16 cellular contexts compared by ENCODE assay signal in the genomic region with DNA sequence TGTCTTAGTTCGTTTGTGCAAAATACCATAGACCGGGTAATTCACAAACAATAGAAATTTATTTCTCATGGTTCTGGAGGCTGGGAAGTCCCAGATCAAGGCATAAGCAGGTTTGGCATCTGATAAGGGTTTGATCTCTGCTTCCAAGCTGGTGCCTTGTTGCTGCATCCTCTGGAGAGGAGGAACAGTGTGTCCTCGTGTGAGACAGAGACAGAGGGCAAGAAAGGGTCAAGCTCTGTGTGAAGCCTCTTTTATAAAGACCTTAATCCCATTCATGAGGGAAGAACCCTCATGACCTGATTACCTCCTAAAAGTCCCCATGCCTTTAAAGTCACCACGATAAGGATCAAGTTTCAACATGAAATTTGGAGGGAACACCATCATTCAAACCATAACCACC.
"Had no signal": no experiment of that assay in that cellular context is flagged by ENCODE, and none has a peak within 500 bp of the region (broad histone marks: within the 10 kb centered on the region; RNA-seq: fewer than 3 reads in every experiment).

No MANE protein-coding gene starts in this region.

- H3K4me1 ChIP-seq: psoas muscle, spleen, tibial artery had no signal

- H3K36me3 ChIP-seq: heart left ventricle, spleen, tibial artery had no signal

- H3K9me3 ChIP-seq: psoas muscle, tibial artery had no signal

- H3K27ac ChIP-seq: coronary artery, heart left ventricle, psoas muscle, spleen, tibial artery had no signal

- H3K27ac Mint-ChIP-seq: memory B cell; natural killer cell treated with Interleukin-12 subunit alpha and Interleukin-12 subunit beta and Interleukin-15 and Interleukin-18, amount 100 ng/mL, for 72 hours; stimulated activated memory B cell treated with anti-CD40 and anti-IgM and Interleukin-4, amounts not matched to agents 10 μg/mL and 1 μg/mL and 100 μg/mL, for 72 hours; stimulated activated naive CD8-positive, alpha-beta T cell treated with anti-CD3 and anti-CD28 coated beads, Interleukin-15, Interleukin-2, amounts not matched to agents 100 ng/mL and 50 ng/mL, for 24 hours had no signal

- H3K9me3 Mint-ChIP-seq: natural killer cell treated with Interleukin-12 subunit alpha and Interleukin-12 subunit beta and Interleukin-15 and Interleukin-18, amount 100 ng/mL, for 72 hours had no signal

- H3K4me1 Mint-ChIP-seq: memory B cell; stimulated activated memory B cell treated with anti-CD40 and anti-IgM and Interleukin-4, amounts not matched to agents 10 μg/mL and 1 μg/mL and 100 μg/mL, for 72 hours had no signal

- H3K4me3 Mint-ChIP-seq: memory B cell; natural killer cell treated with Interleukin-12 subunit alpha and Interleukin-12 subunit beta and Interleukin-15 and Interleukin-18, amount 100 ng/mL, for 72 hours; stimulated activated memory B cell treated with anti-CD40 and anti-IgM and Interleukin-4, amounts not matched to agents 10 μg/mL and 1 μg/mL and 100 μg/mL, for 72 hours; stimulated activated naive CD8-positive, alpha-beta T cell treated with anti-CD3 and anti-CD28 coated beads, Interleukin-15, Interleukin-2, amounts not matched to agents 100 ng/mL and 50 ng/mL, for 24 hours had no signal

- H3K4me3 ChIP-seq: coronary artery, heart left ventricle, psoas muscle, spleen, tibial artery had no signal

- H3K36me3 Mint-ChIP-seq: memory B cell; natural killer cell treated with Interleukin-12 subunit alpha and Interleukin-12 subunit beta and Interleukin-15 and Interleukin-18, amount 100 ng/mL, for 72 hours; stimulated activated memory B cell treated with anti-CD40 and anti-IgM and Interleukin-4, amounts not matched to agents 10 μg/mL and 1 μg/mL and 100 μg/mL, for 72 hours had no signal

- H3K27me3 ChIP-seq: heart left ventricle, tibial artery had no signal

- FAIRE-seq: frontal cortex had no signal

- DNase-seq: effector CD4-positive, alpha-beta T cell; heart left ventricle; midbrain; psoas muscle; retina; spleen; stimulated activated CD4-positive, alpha-beta T cell treated with anti-CD3 and anti-CD28 coated beads, Interleukin-15, amount 100 ng/mL, for 24 hours; stimulated activated CD4-positive, alpha-beta T cell treated with anti-CD3 and anti-CD28 coated beads, Interleukin-1b, Interleukin-23, amount 100 ng/mL, for 48 hours; stimulated activated CD4-positive, alpha-beta T cell treated with anti-CD3 and anti-CD28 coated beads, Interleukin-4, amount 100 ng/mL, for 24 hours; tibial artery had no signal
